34 cellular contexts compared by ENCODE assay signal in the genomic region with DNA sequence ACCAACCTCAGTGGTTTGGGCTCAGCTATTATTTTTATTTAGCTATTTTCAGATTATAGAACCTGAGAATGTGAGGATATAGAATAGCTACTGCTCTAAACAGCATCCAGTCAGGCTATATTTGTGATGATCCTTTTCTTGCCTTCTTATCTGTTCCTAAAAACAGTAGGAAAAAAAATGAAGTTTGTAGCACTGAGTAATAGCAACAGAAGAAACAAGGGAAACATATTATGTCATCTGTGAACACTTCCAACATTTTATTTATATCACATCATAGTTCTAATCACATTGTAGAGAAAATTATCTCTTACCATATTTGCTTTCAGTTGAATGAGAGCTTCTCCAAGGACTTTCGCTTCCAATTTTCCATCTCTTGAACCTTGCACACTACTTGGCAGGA.
"Had no signal": no experiment of that assay in that cellular context is flagged by ENCODE, and none has a peak within 500 bp of the region (broad histone marks: within the 10 kb centered on the region; RNA-seq: fewer than 3 reads in every experiment).

No MANE protein-coding gene starts in this region.

- ATAC-seq: activated CD8-positive, alpha-beta T cell treated with anti-CD3 and anti-CD28 coated beads for 36 hours; activated naive CD4-positive, alpha-beta T cell treated with anti-CD3 and anti-CD28 coated beads, Interleukin-2, amount 50 U/mL, for 72 hours; activated T-cell treated with anti-CD3 and anti-CD28 coated beads, Interleukin-2, amount 50 U/mL, for 4 hours; activated T-cell treated with anti-CD3 and anti-CD28 coated beads, Interleukin-2, amount 50 U/mL, for 72 hours; activated T-helper 17 cell treated with anti-CD3 and anti-CD28 coated beads, Interleukin-2, amount 50 U/mL, for 72 hours; body of pancreas had no signal

- H3K4me3 Mint-ChIP-seq: activated B cell treated with CpG ODN at 0.5 μM for 24 hours; activated CD4-positive, alpha-beta memory T cell treated with anti-CD3 and anti-CD28 coated beads for 36 hours; activated CD4-positive, alpha-beta T cell treated with anti-CD3 and anti-CD28 coated beads, Interleukin-2, amount 10 ng/mL, durations not matched to agents 24 days and 14 days; activated CD8-positive, alpha-beta T cell treated with anti-CD3 and anti-CD28 coated beads for 36 hours; activated naive CD4-positive, alpha-beta T cell treated with anti-CD3 and anti-CD28 coated beads for 36 hours; activated naive CD8-positive, alpha-beta T cell treated with anti-CD3 and anti-CD28 coated beads for 36 hours; activated T-cell treated with anti-CD3 and anti-CD28 coated beads, Interleukin-2, amount 50 U/mL, for 4 hours; activated T-cell treated with anti-CD3 and anti-CD28 coated beads, Interleukin-2, amount 50 U/mL, for 72 hours; activated T-helper 1 cell treated with anti-CD3 and anti-CD28 coated beads, Interleukin-12 subunit alpha, Interleukin-12 subunit beta, Interleukin-2, Interleukin-4 antibody, amounts not matched to agents 30 ng/mL and 10 ng/mL and 1 ng/mL, durations not matched to agents 14 hours and 24 hours and 36 hours; activated T-helper 17 cell treated with anti-CD3 and anti-CD28 coated beads, Interleukin-2, amount 50 U/mL, for 72 hours; T-helper 1 cell treated with Interleukin-12 subunit alpha and Interleukin-12 subunit beta and Interleukin-4 antibody, amounts not matched to agents 30 μg/mL and 1 μg/mL, for 36 hours; T-helper 2 cell treated with Interferon-gamma antibody and Interleukin-4, amounts not matched to agents 5 μg/mL and 100 μg/mL, for 36 hours had no signal

- H3K4me1 ChIP-seq: adrenal gland, body of pancreas, breast epithelium had no signal

- H3K27ac Mint-ChIP-seq: activated B cell treated with CpG ODN at 0.5 μM for 24 hours; activated CD4-positive, alpha-beta memory T cell treated with anti-CD3 and anti-CD28 coated beads for 36 hours; activated CD4-positive, alpha-beta T cell treated with anti-CD3 and anti-CD28 coated beads, Interleukin-2, amount 10 ng/mL, durations not matched to agents 24 days and 14 days; activated CD8-positive, alpha-beta T cell treated with anti-CD3 and anti-CD28 coated beads for 36 hours; activated naive CD4-positive, alpha-beta T cell treated with anti-CD3 and anti-CD28 coated beads for 36 hours; activated naive CD4-positive, alpha-beta T cell treated with anti-CD3 and anti-CD28 coated beads, Interleukin-2, amount 50 U/mL, for 72 hours; activated naive CD8-positive, alpha-beta T cell treated with anti-CD3 and anti-CD28 coated beads for 36 hours; activated T-cell treated with anti-CD3 and anti-CD28 coated beads, Interleukin-2, amount 50 U/mL, for 72 hours; activated T-helper 1 cell treated with anti-CD3 and anti-CD28 coated beads, Interleukin-12 subunit alpha, Interleukin-12 subunit beta, Interleukin-2, Interleukin-4 antibody, amounts not matched to agents 30 ng/mL and 10 ng/mL and 1 ng/mL, durations not matched to agents 14 hours and 24 hours and 36 hours; activated T-helper 17 cell treated with anti-CD3 and anti-CD28 coated beads, Interleukin-2, amount 50 U/mL, for 72 hours; T-helper 1 cell treated with Interleukin-12 subunit alpha and Interleukin-12 subunit beta and Interleukin-4 antibody, amounts not matched to agents 30 μg/mL and 1 μg/mL, for 36 hours; T-helper 2 cell treated with Interferon-gamma antibody and Interleukin-4, amounts not matched to agents 5 μg/mL and 100 μg/mL, for 36 hours had no signal

- H3K27me3 ChIP-seq: adrenal gland, body of pancreas, brain microvascular endothelial cell, breast epithelium had no signal

- H3K27ac ChIP-seq: adrenal gland, body of pancreas, brain microvascular endothelial cell, breast epithelium, VCaP had no signal

- H3K4me3 ChIP-seq: adrenal gland, body of pancreas, breast epithelium had no signal

- H3K36me3 Mint-ChIP-seq: activated CD4-positive, alpha-beta memory T cell treated with anti-CD3 and anti-CD28 coated beads for 36 hours; activated naive CD4-positive, alpha-beta T cell treated with anti-CD3 and anti-CD28 coated beads, Interleukin-2, amount 50 U/mL, for 72 hours; activated naive CD8-positive, alpha-beta T cell treated with anti-CD3 and anti-CD28 coated beads for 36 hours had no signal

- H3K9me3 ChIP-seq: adrenal gland, body of pancreas, breast epithelium had no signal

- H3K27me3 Mint-ChIP-seq: activated B cell treated with CpG ODN at 0.5 μM for 24 hours; activated CD4-positive, alpha-beta memory T cell treated with anti-CD3 and anti-CD28 coated beads for 36 hours; activated CD4-positive, alpha-beta T cell treated with anti-CD3 and anti-CD28 coated beads, Interleukin-2, amount 10 ng/mL, durations not matched to agents 24 days and 14 days; activated CD8-positive, alpha-beta T cell treated with anti-CD3 and anti-CD28 coated beads for 36 hours; activated naive CD8-positive, alpha-beta T cell treated with anti-CD3 and anti-CD28 coated beads for 36 hours; activated T-helper 17 cell treated with anti-CD3 and anti-CD28 coated beads, Interleukin-2, amount 50 U/mL, for 72 hours had no signal

- H3K36me3 ChIP-seq: adrenal gland, brain microvascular endothelial cell, breast epithelium had no signal

- DNase-seq: activated B cell treated with CpG ODN at 0.5 μM for 24 hours; activated CD4-positive, alpha-beta memory T cell treated with anti-CD3 and anti-CD28 coated beads for 36 hours; activated CD4-positive, alpha-beta T cell treated with anti-CD3 and anti-CD28 coated beads for 4 hours; activated CD4-positive, alpha-beta T cell treated with anti-CD3 and anti-CD28 coated beads, Interleukin-2, amount 10 ng/mL, durations not matched to agents 24 days and 14 days; activated CD4-positive, alpha-beta T cell treated with anti-CD3 and anti-CD28 coated beads, Interleukin-2, amount 50 U/mL, for 1 hour; activated CD4-positive, alpha-beta T cell treated with anti-CD3 and anti-CD28 coated beads, Interleukin-2, amount 50 U/mL, for 4 hours; activated CD4-positive, CD25-positive, alpha-beta regulatory T cell treated with anti-CD3 and anti-CD28 coated beads, Interleukin-2, amount 50 U/mL, for 72 hours; activated CD8-positive, alpha-beta memory T cell treated with anti-CD3 and anti-CD28 coated beads, Interleukin-2, amount 50 U/mL, for 4 hours; activated CD8-positive, alpha-beta T cell treated with anti-CD3 and anti-CD28 coated beads for 36 hours; activated effector memory CD4-positive, alpha-beta T cell treated with anti-CD3 and anti-CD28 coated beads, Interleukin-2, amount 50 U/mL, for 16 hours; activated gamma-delta T cell treated with Interleukin-2 at 50 U/mL for 16 hours; activated naive CD4-positive, alpha-beta T cell; activated naive CD4-positive, alpha-beta T cell treated with anti-CD3 and anti-CD28 coated beads for 36 hours; activated naive CD4-positive, alpha-beta T cell treated with anti-CD3 and anti-CD28 coated beads, Interleukin-2, amount 50 U/mL, for 16 hours; activated naive CD8-positive, alpha-beta T cell treated with anti-CD3 and anti-CD28 coated beads for 36 hours; activated T-cell treated with anti-CD3 and anti-CD28 coated beads for 4 hours; activated T-cell treated with anti-CD3 and anti-CD28 coated beads, Interleukin-2, amount 50 U/mL, for 1 hour; activated T-cell treated with anti-CD3 and anti-CD28 coated beads, Interleukin-2, amount 50 U/mL, for 4 hours; activated T-cell treated with anti-CD3 and anti-CD28 coated beads, Interleukin-2, amount 50 U/mL, for 72 hours; adrenal gland; amniotic stem cell; aorta; body of pancreas; brain microvascular endothelial cell; central memory CD4-positive, alpha-beta T cell; T-helper 2 cell; T-helper 9 cell had no signal

- H3K4me1 Mint-ChIP-seq: activated B cell treated with CpG ODN at 0.5 μM for 24 hours; activated CD4-positive, alpha-beta T cell treated with anti-CD3 and anti-CD28 coated beads, Interleukin-2, amount 10 ng/mL, durations not matched to agents 24 days and 14 days; activated naive CD8-positive, alpha-beta T cell treated with anti-CD3 and anti-CD28 coated beads for 36 hours; activated T-helper 17 cell treated with anti-CD3 and anti-CD28 coated beads, Interleukin-2, amount 50 U/mL, for 72 hours had no signal

- H3K9me3 Mint-ChIP-seq: activated B cell treated with CpG ODN at 0.5 μM for 24 hours; activated CD4-positive, alpha-beta memory T cell treated with anti-CD3 and anti-CD28 coated beads for 36 hours; activated CD4-positive, alpha-beta T cell treated with anti-CD3 and anti-CD28 coated beads, Interleukin-2, amount 10 ng/mL, durations not matched to agents 24 days and 14 days; activated CD8-positive, alpha-beta T cell treated with anti-CD3 and anti-CD28 coated beads for 36 hours; activated naive CD4-positive, alpha-beta T cell treated with anti-CD3 and anti-CD28 coated beads, Interleukin-2, amount 50 U/mL, for 72 hours; activated naive CD8-positive, alpha-beta T cell treated with anti-CD3 and anti-CD28 coated beads for 36 hours; activated T-cell treated with anti-CD3 and anti-CD28 coated beads, Interleukin-2, amount 50 U/mL, for 4 hours; activated T-cell treated with anti-CD3 and anti-CD28 coated beads, Interleukin-2, amount 50 U/mL, for 72 hours; activated T-helper 1 cell treated with anti-CD3 and anti-CD28 coated beads, Interleukin-12 subunit alpha, Interleukin-12 subunit beta, Interleukin-2, Interleukin-4 antibody, amounts not matched to agents 30 ng/mL and 10 ng/mL and 1 ng/mL, durations not matched to agents 14 hours and 24 hours and 36 hours; activated T-helper 17 cell treated with anti-CD3 and anti-CD28 coated beads, Interleukin-2, amount 50 U/mL, for 72 hours; T-helper 1 cell treated with Interleukin-12 subunit alpha and Interleukin-12 subunit beta and Interleukin-4 antibody, amounts not matched to agents 30 μg/mL and 1 μg/mL, for 36 hours; T-helper 2 cell treated with Interferon-gamma antibody and Interleukin-4, amounts not matched to agents 5 μg/mL and 100 μg/mL, for 36 hours had no signal
